In the genomic region with DNA sequence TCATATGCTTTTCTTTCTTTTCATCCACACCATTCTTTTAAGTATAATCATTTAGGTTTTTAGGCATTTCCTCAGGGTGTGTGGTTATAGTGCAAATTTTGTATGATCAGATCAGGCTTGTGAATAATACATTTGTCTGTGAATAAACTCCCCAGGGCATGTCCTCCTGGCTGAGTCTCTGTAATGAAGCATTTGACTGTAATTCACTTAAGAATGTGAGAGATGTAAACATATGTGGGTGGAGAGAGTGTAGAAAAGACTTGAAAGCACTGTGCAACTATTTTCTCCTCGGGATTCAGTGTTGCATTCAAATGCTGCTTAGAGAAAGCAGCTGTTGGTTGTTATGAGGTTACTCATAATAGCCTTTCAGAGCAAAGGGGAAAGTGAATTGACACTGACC, we compare ENCODE assay signal across 17 cellular contexts.
A peak's percentile ranks its signal among the peaks of the same experiment; 100 is the strongest.
DNase-seq lines count a peak whose midpoint lies in the region; ATAC-seq and FAIRE-seq lines count a peak whose summit lies in the region.
"Had no signal": no experiment of that assay in that cellular context is flagged by ENCODE, and none has a peak within 500 bp of the region (broad histone marks: within the 10 kb centered on the region; RNA-seq: fewer than 3 reads in every experiment).

No MANE protein-coding gene starts in this region.

- H3K4me3 ChIP-seq in MG63 (0 out of 2 replicates have a peak overlapping the region, but pooled peaks have one; percentile 4), mesenchymal stem cell (ENCODE audit: insufficient read depth in 1 of 2, low read depth in 1 of 2, low read length in 2 of 2) (peak overlapping the region in 1 of 2 experiments; percentile 32)
- H3K4me3 ChIP-seq: esophagus squamous epithelium, SK-N-MC had no signal

- no peak overlapping the region for H2AK5ac ChIP-seq in mesenchymal stem cell (ENCODE audit: low read length, severe bottlenecking)

- H3K27ac ChIP-seq in mesenchymal stem cell (ENCODE audit: low read length, poor library complexity, severe bottlenecking), result no peak overlapping the region
- H3K27ac ChIP-seq: esophagus squamous epithelium, SK-N-MC had no signal

- H4K91ac ChIP-seq in mesenchymal stem cell (ENCODE audit: low read length), result no peak overlapping the region

- peak; percentile 77 for FAIRE-seq in endometrium (lab: Jason Lieb, UNC)

- no peaks in the 10 kb centered on the region for H3K79me1 ChIP-seq in mesenchymal stem cell (replicated peaks; ENCODE audit: low read length, poor library complexity, severe bottlenecking)

- H3K9me3 ChIP-seq in MG63 (0 out of 2 replicates have a peak, but pooled peaks cover 13% of the 10 kb centered on the region), mesenchymal stem cell (ENCODE audit: control insufficient read depth, low read length) (no peaks in the 10 kb centered on the region)
- H3K9me3 ChIP-seq: esophagus squamous epithelium had no signal

- no peak overlapping the region for H2BK15ac ChIP-seq in mesenchymal stem cell (ENCODE audit: low read depth, poor library complexity, severe bottlenecking)

- H2BK120ac ChIP-seq in mesenchymal stem cell (ENCODE audit: low read depth, low read length), result no peak overlapping the region

- no peak overlapping the region for H3K14ac ChIP-seq in mesenchymal stem cell (ENCODE audit: low read length in 2 of 2)

- no peaks in the 10 kb centered on the region for H3K4me1 ChIP-seq in mesenchymal stem cell (ENCODE audit: control insufficient read depth, insufficient read depth, low read depth, low read length)
- H3K4me1 ChIP-seq: esophagus squamous epithelium had no signal

- H3K36me3 ChIP-seq in MG63, result peaks cover 3% of the 10 kb centered on the region; the same call in 1 of the 2 replicates
- no peaks in the 10 kb centered on the region for H3K36me3 ChIP-seq in mesenchymal stem cell (ENCODE audit: control insufficient read depth in 1 of 2, insufficient read depth in 2 of 2, low read depth in 1 of 2, low read length in 2 of 2)
- H3K36me3 ChIP-seq: esophagus squamous epithelium had no signal

- no peak overlapping the region for H3K18ac ChIP-seq in mesenchymal stem cell (ENCODE audit: low read depth in 1 of 2, low read length in 2 of 2)

- H2BK5ac ChIP-seq in mesenchymal stem cell (ENCODE audit: low read depth, low read length, poor library complexity, severe bottlenecking), result no peak overlapping the region

- WGBS in mesenchymal stem cell, result 0% methylated on average over 1 of the region's 1 CpG

- no peak overlapping the region for H3K4ac ChIP-seq in mesenchymal stem cell (ENCODE audit: low read depth in 1 of 2, low read length in 2 of 2)

- no peak overlapping the region for H3K23ac ChIP-seq in mesenchymal stem cell (ENCODE audit: low read length in 2 of 2)

- H3K27me3 ChIP-seq in MG63 (no peaks in the 10 kb centered on the region), mesenchymal stem cell (ENCODE audit: control insufficient read depth in 1 of 2, insufficient read depth in 1 of 2, low read length in 2 of 2) (no peaks in the 10 kb centered on the region)
- H3K27me3 ChIP-seq: esophagus squamous epithelium had no signal

- H3K9ac ChIP-seq in mesenchymal stem cell (ENCODE audit: low read length), result peak overlapping the region; percentile 71

- peak; percentile 82 for DNase-seq in AG20443 (ENCODE audit: low spot score)
- peak; percentile 83 for DNase-seq in MG63
- peak; percentile 78 for DNase-seq in mesenchymal stem cell
- no peak for DNase-seq in stimulated activated CD4-positive, alpha-beta T cell treated with anti-CD3 and anti-CD28 coated beads, Interleukin-2, amount 100 ng/mL, for 24 hours
- DNase-seq in T-helper 1 cell, result no peak
- DNase-seq in effector CD8-positive, alpha-beta T cell (lab: John Stamatoyannopoulos, UW), result no peak
- DNase-seq: activated T-cell treated with anti-CD3 and anti-CD28 coated beads, Interleukin-2, amount 50 U/mL, for 72 hours; cortex of kidney; DMS153; esophagus squamous epithelium; NCI-H1417 treated with DMSO at 0.1 percent for 48 hours; NCI-H345; right cardiac atrium; stimulated activated CD4-positive, alpha-beta T cell treated with anti-CD3 and anti-CD28 coated beads, Interleukin-4, amount 100 ng/mL, for 24 hours had no signal

- no peak overlapping the region for H4K8ac ChIP-seq in mesenchymal stem cell (ENCODE audit: low read length)

- no peak overlapping the region for H3K4me2 ChIP-seq in mesenchymal stem cell (ENCODE audit: low read length, poor library complexity, severe bottlenecking)

- no peak overlapping the region for H2AFZ ChIP-seq in mesenchymal stem cell (ENCODE audit: low read depth, low read length)

- ATAC-seq in HG02970 (IDR thresholded peaks at IDR 0.05; ENCODE audit: low FRiP score, unreplicated experiment), result no peak
- ATAC-seq: activated T-cell treated with anti-CD3 and anti-CD28 coated beads, Interleukin-2, amount 50 U/mL, for 72 hours; right cardiac atrium had no signal

- no peak overlapping the region for H2BK12ac ChIP-seq in mesenchymal stem cell (ENCODE audit: low read length in 2 of 2)

Comparison
In these comparisons a context has a peak if more than half of its experiments do, and no peak if none do; other contexts are left out.
1. DNase-seq: peak in AG20443 (single experiment), MG63 (single experiment) and mesenchymal stem cell (single experiment); none in stimulated activated CD4-positive, alpha-beta T cell treated with anti-CD3 and anti-CD28 coated beads, Interleukin-2, amount 100 ng/mL, for 24 hours (0 of 2), T-helper 1 cell (0 of 5) and effector CD8-positive, alpha-beta T cell (single experiment).